9 cellular contexts compared by ENCODE assay signal in genomic region chr5:122183098-122183794, GRCh38. TPM values are rescaled to one million over a fixed set of nuclear protein-coding genes. Genes with fewer than 3 reads are reported as not detected.
DNase-seq lines count a peak whose midpoint lies in the region; ATAC-seq lines count a peak whose summit lies in the region.
"Had no signal": no experiment of that assay in that cellular context is flagged by ENCODE, and none has a peak within 500 bp of the region (broad histone marks: within the 10 kb centered on the region; RNA-seq: fewer than 3 reads in every experiment).

No MANE protein-coding gene starts in this region.

- intact Hi-C loops in left cardiac atrium (cut with DNase I): no loop called here

- H3K27me3 ChIP-seq in skeletal muscle satellite cell (ENCODE audit: control insufficient read depth, insufficient read depth, low read length): no peaks in the 10 kb centered on the region

- H3K4me1 ChIP-seq in skeletal muscle satellite cell (ENCODE audit: control insufficient read depth, insufficient read depth, low read length): peaks cover 53% of the 10 kb centered on the region

- no peaks in the 10 kb centered on the region for H3K36me3 ChIP-seq in skeletal muscle satellite cell (ENCODE audit: insufficient read depth, low read length)

- H3K9me3 ChIP-seq in skeletal muscle satellite cell (replicated peaks; ENCODE audit: low read length): no peaks in the 10 kb centered on the region

- peak overlapping the region; percentile 76 for H3K4me2 ChIP-seq in skeletal muscle satellite cell (ENCODE audit: low read length)

- ATAC-seq in GM19351 (IDR thresholded peaks at IDR 0.05; ENCODE audit: unreplicated experiment): peak; percentile 38
- ATAC-seq in left cardiac atrium: peak; percentile 63 to 75
- ATAC-seq in HG03469 (IDR thresholded peaks at IDR 0.05; ENCODE audit: unreplicated experiment): no peak
- ATAC-seq in GM21447 (IDR thresholded peaks at IDR 0.05; ENCODE audit: unreplicated experiment): no peak

- DNase-seq in amygdala (lab: John Stamatoyannopoulos, UW): peak in 37 of 56 donors; percentile 4 to 64 (median 24)
- peak; percentile 86 for DNase-seq in left cardiac atrium
- no peak for DNase-seq in NCI-H1694 treated with DMSO at 0.1 percent for 48 hours (lab: John Stamatoyannopoulos, UW)
- DNase-seq in SKM-1 (lab: John Stamatoyannopoulos, UW; ENCODE audit: unreplicated experiment): no peak
- DNase-seq: stimulated activated CD4-positive, alpha-beta T cell treated with anti-CD3 and anti-CD28 coated beads, Interleukin-4, amount 100 ng/mL, for 24 hours had no signal

- H3K4me3 ChIP-seq in skeletal muscle satellite cell (ENCODE audit: low read length): peak overlapping the region; percentile 10

- H3K9ac ChIP-seq in skeletal muscle satellite cell (ENCODE audit: low read depth, low read length): peak overlapping the region; percentile 90

RNA-seq across cellular contexts. Expression of gene ZNF474, which starts 53.9 kb away (rescaled TPM):
- total RNA-seq in left cardiac atrium: under 1 TPM in 1 of 2 donors, not detected in 1; 0.16 TPM
- total RNA-seq in skeletal muscle satellite cell (2012; rRNA removed): 0.22 TPM in 1 of 2 replicates, not detected in the other

Comparison
In these comparisons a context has a peak if more than half of its experiments do, and no peak if none do; other contexts are left out.
1. ATAC-seq: peak in GM19351 (single experiment) and left cardiac atrium (2 of 2); none in HG03469 (single experiment) and GM21447 (single experiment).
2. DNase-seq: peak in amygdala (37 of 56) and left cardiac atrium (single experiment); none in NCI-H1694 treated with DMSO at 0.1 percent for 48 hours (single experiment) and SKM-1 (single experiment).